In the genomic region with DNA sequence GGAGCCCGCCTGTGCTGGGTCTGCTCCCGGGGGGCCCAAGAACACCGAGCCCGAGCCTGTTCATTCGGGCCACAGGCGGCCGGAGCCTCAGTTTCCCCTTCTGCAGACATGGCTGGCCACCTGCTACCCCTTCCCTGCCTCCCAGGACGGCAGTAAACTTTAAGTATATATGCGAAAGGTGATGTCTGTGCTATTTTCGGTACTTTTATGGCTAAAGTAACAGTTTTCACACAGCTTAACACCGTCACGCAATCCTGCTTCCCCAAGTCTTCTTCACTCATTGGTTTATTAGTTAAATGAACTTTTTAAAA, we compare ENCODE assay signal across 8 cellular contexts. TPM values are rescaled to one million over a fixed set of nuclear protein-coding genes. Genes with fewer than 3 reads are reported as not detected.
DNase-seq lines count a peak whose midpoint lies in the region; ATAC-seq and TF ChIP-seq lines count a peak whose summit lies in the region.

No MANE protein-coding gene starts in this region.

- no peak overlapping the region for H3K4me3 Mint-ChIP-seq in activated T-helper 1 cell treated with anti-CD3 and anti-CD28 coated beads, Interleukin-12 subunit alpha, Interleukin-12 subunit beta, Interleukin-2, Interleukin-4 antibody, amounts not matched to agents 30 ng/mL and 10 ng/mL and 1 ng/mL, durations not matched to agents 14 hours and 24 hours and 36 hours

- H3K27me3 ChIP-seq in upper lobe of right lung: no peaks in the 10 kb centered on the region

- peaks cover 12% of the 10 kb centered on the region for H3K4me1 ChIP-seq in upper lobe of right lung

- H3K4me1 Mint-ChIP-seq in activated T-helper 1 cell treated with anti-CD3 and anti-CD28 coated beads, Interleukin-12 subunit alpha, Interleukin-12 subunit beta, Interleukin-2, Interleukin-4 antibody, amounts not matched to agents 30 ng/mL and 10 ng/mL and 1 ng/mL, durations not matched to agents 14 hours and 24 hours and 36 hours (ENCODE audit: low read depth): no peaks in the 10 kb centered on the region

- H3K27ac ChIP-seq in upper lobe of right lung: peak overlapping the region; percentile 75

- no peak for TF ChIP-seq CTCF in upper lobe of right lung (IDR thresholded peaks at IDR 0.05)

- no peaks in the 10 kb centered on the region for H3K9me3 Mint-ChIP-seq in activated T-helper 1 cell treated with anti-CD3 and anti-CD28 coated beads, Interleukin-12 subunit alpha, Interleukin-12 subunit beta, Interleukin-2, Interleukin-4 antibody, amounts not matched to agents 30 ng/mL and 10 ng/mL and 1 ng/mL, durations not matched to agents 14 hours and 24 hours and 36 hours

- intact Hi-C loops in activated T-helper 1 cell treated with anti-CD3 and anti-CD28 coated beads, Interleukin-12 subunit alpha, Interleukin-12 subunit beta, Interleukin-2, Interleukin-4 antibody, amounts not matched to agents 30 ng/mL and 10 ng/mL and 1 ng/mL, durations not matched to agents 14 hours and 24 hours and 36 hours (cut with micrococcal nuclease): loop anchor here (1.0 to 5.0 kb wide), 7 partner anchors 45 to 1483 kb away; partner anchors contain the start of genes SEPSECS, SMIM20, STIM2 and ZCCHC4
- intact Hi-C loops in upper lobe of right lung (cut with DNase I): no loop called here

- peak overlapping the region; percentile 97 for H3K4me3 ChIP-seq in upper lobe of right lung

- no peaks in the 10 kb centered on the region for H3K27me3 Mint-ChIP-seq in activated T-helper 1 cell treated with anti-CD3 and anti-CD28 coated beads, Interleukin-12 subunit alpha, Interleukin-12 subunit beta, Interleukin-2, Interleukin-4 antibody, amounts not matched to agents 30 ng/mL and 10 ng/mL and 1 ng/mL, durations not matched to agents 14 hours and 24 hours and 36 hours (ENCODE audit: insufficient read depth)

- H3K36me3 ChIP-seq in upper lobe of right lung: peaks cover 20% of the 10 kb centered on the region

- ATAC-seq in GM18517 (IDR thresholded peaks at IDR 0.05; ENCODE audit: unreplicated experiment): peak; percentile 15
- peak; percentile 3 for ATAC-seq in HG03025 (IDR thresholded peaks at IDR 0.05; ENCODE audit: low FRiP score, unreplicated experiment)
- no peak for ATAC-seq in upper lobe of right lung

- peaks cover 15% of the 10 kb centered on the region for H3K36me3 Mint-ChIP-seq in activated T-helper 1 cell treated with anti-CD3 and anti-CD28 coated beads, Interleukin-12 subunit alpha, Interleukin-12 subunit beta, Interleukin-2, Interleukin-4 antibody, amounts not matched to agents 30 ng/mL and 10 ng/mL and 1 ng/mL, durations not matched to agents 14 hours and 24 hours and 36 hours (ENCODE audit: low read depth)

- no peaks in the 10 kb centered on the region for H3K9me3 ChIP-seq in upper lobe of right lung

- H3K27ac Mint-ChIP-seq in activated T-helper 1 cell treated with anti-CD3 and anti-CD28 coated beads, Interleukin-12 subunit alpha, Interleukin-12 subunit beta, Interleukin-2, Interleukin-4 antibody, amounts not matched to agents 30 ng/mL and 10 ng/mL and 1 ng/mL, durations not matched to agents 14 hours and 24 hours and 36 hours: peak overlapping the region; percentile 91

- DNase-seq in activated T-helper 1 cell treated with anti-CD3 and anti-CD28 coated beads, Interleukin-12 subunit alpha, Interleukin-12 subunit beta, Interleukin-2, Interleukin-4 antibody, amounts not matched to agents 30 ng/mL and 10 ng/mL and 1 ng/mL, durations not matched to agents 14 hours and 24 hours and 36 hours (ENCODE audit: low spot score): no peak
- DNase-seq in kidney tubule cell (ENCODE audit: low spot score): peak; percentile 6
- no peak for DNase-seq in upper lobe of right lung
- no peak for DNase-seq in NCI-H2029 (lab: John Stamatoyannopoulos, UW)
- no peak for DNase-seq in effector CD8-positive, alpha-beta T cell (lab: John Stamatoyannopoulos, UW)
- DNase-seq in AML-193 (lab: John Stamatoyannopoulos, UW): no peak

RNA-seq across cellular contexts. Expression of gene ANAPC4, which starts 0.5 kb away (rescaled TPM):
- total RNA-seq in activated T-helper 1 cell treated with anti-CD3 and anti-CD28 coated beads, Interleukin-12 subunit alpha, Interleukin-12 subunit beta, Interleukin-2, Interleukin-4 antibody, amounts not matched to agents 30 ng/mL and 10 ng/mL and 1 ng/mL, durations not matched to agents 14 hours and 24 hours and 36 hours: 36.0 and 39.9 TPM in 2 replicates
- total RNA-seq in upper lobe of right lung: 33.0 TPM
